ENCODE assay signal across 8 cellular contexts in genomic region chr17:42773290-42774035, GRCh38. TPM values are rescaled to one million over a fixed set of nuclear protein-coding genes. Genes with fewer than 3 reads are reported as not detected.
DNase-seq lines count a peak whose midpoint lies in the region; ATAC-seq and TF ChIP-seq lines count a peak whose summit lies in the region.

Gene VPS25 (plus strand): TSS chr17:42773449. CDS start chr17:42773476, 27 bp downstream.

- CTCF ChIA-PET in CD4-positive, alpha-beta memory T cell (lab: Charles Lee; ENCODE audit: partially characterized antibody) = interaction anchor here (0.9 to 3.0 kb wide), 8 partner anchors 10 to 225 kb away, joined by 3 to 16 read pairs (median 6); partner anchors contain the start of genes BECN1, PSMC3IP and RPL27

- H3K27ac ChIP-seq in CD4-positive, alpha-beta memory T cell (ENCODE audit: low read depth, low read length) = peak within 1 kb of the TSS; percentile 81
- H3K27ac ChIP-seq in osteoblast (ENCODE audit: low read depth, low read length) = peak within 1 kb of the TSS; percentile 86
- H3K27ac ChIP-seq in temporal lobe (ENCODE audit: low read depth, low read length) = peak within 1 kb of the TSS; percentile 82

- peak within 1 kb of the TSS; percentile 90 to 100 for H3K4me3 ChIP-seq in CD4-positive, alpha-beta memory T cell (ENCODE audit: low read length in 2 of 2)
- peak within 1 kb of the TSS; percentile 92 for H3K4me3 ChIP-seq in NB4 (ENCODE audit: low read depth, low read length)
- H3K4me3 ChIP-seq in osteoblast (ENCODE audit: insufficient read depth, low read length) = peak within 1 kb of the TSS; percentile 88

- peak within 1 kb of the TSS; percentile 91 to 99 (median 98) for H3K27ac Mint-ChIP-seq in CD4-positive, alpha-beta memory T cell
- H3K27ac Mint-ChIP-seq in activated naive CD4-positive, alpha-beta T cell treated with anti-CD3 and anti-CD28 coated beads, Interleukin-2, amount 50 U/mL, for 72 hours = peak within 1 kb of the TSS; percentile 92 to 99

- peaks cover 16% of the 10 kb centered on the region for H3K36me3 ChIP-seq in CD4-positive, alpha-beta memory T cell (ENCODE audit: insufficient read depth, low read length)
- H3K36me3 ChIP-seq in osteoblast (ENCODE audit: insufficient read depth, low read length) = peaks cover 27% of the 10 kb centered on the region

- POLR2A ChIA-PET in CD4-positive, alpha-beta memory T cell (lab: Charles Lee; ENCODE audit: partially characterized antibody) = interaction anchor here (0.8 to 2.3 kb wide), 17 partner anchors 9 to 588 kb away, joined by 3 to 27 read pairs (median 5); partner anchors contain the start of genes BECN1, CNTD1, COA3 and PSMC3IP

- peak within 1 kb of the TSS; percentile 98 to 99 (median 99) for H3K4me3 Mint-ChIP-seq in CD4-positive, alpha-beta memory T cell

- H3K27me3 Mint-ChIP-seq in CD4-positive, alpha-beta memory T cell = no peaks in the 10 kb centered on the region

- H3K79me2 ChIP-seq in osteoblast (ENCODE audit: insufficient read depth, low read length) = peaks cover 7% of the 10 kb centered on the region

- H4K20me1 ChIP-seq in osteoblast (ENCODE audit: insufficient read depth, low read length) = no peaks in the 10 kb centered on the region

- H3K9me3 ChIP-seq in CD4-positive, alpha-beta memory T cell (ENCODE audit: control insufficient read depth in 1 of 2, low read length in 2 of 2) = no peaks in the 10 kb centered on the region
- H3K9me3 ChIP-seq in osteoblast (ENCODE audit: low read depth, low read length) = no peaks in the 10 kb centered on the region

- peak within 1 kb of the TSS; percentile 95 for H2AFZ ChIP-seq in osteoblast (ENCODE audit: low read length)

- peaks cover 17% of the 10 kb centered on the region for H3K4me1 ChIP-seq in CD4-positive, alpha-beta memory T cell (ENCODE audit: insufficient read depth, low read length)
- peaks cover 28% of the 10 kb centered on the region for H3K4me1 ChIP-seq in osteoblast (ENCODE audit: insufficient read depth, low read length)

- intact Hi-C loops in CD4-positive, alpha-beta memory T cell (cut with micrococcal nuclease) = loop anchor here (1.0 kb wide), 1 partner anchor 164 kb away; the partner anchor contains the start of genes RETREG3 and TUBG1

- ATAC-seq in GM21619 (IDR thresholded peaks at IDR 0.05; ENCODE audit: unreplicated experiment) (peak; percentile 69), SK-N-SH treated with all-trans-retinoic acid at 6 μM for 48 hours (peak; percentile 99)
- peak; percentile 94 to 96 for ATAC-seq in activated naive CD4-positive, alpha-beta T cell treated with anti-CD3 and anti-CD28 coated beads, Interleukin-2, amount 50 U/mL, for 72 hours

- H3K4me1 Mint-ChIP-seq in CD4-positive, alpha-beta memory T cell = peaks cover 11 to 28% (median 19%) of the 10 kb centered on the region in 4 donors

- TF ChIP-seq CTCF in NB4 (IDR thresholded peaks at IDR 0.05; ENCODE audit: low read depth, low read length) = no peak
- peak; percentile 15 for TF ChIP-seq CTCF in osteoblast (IDR thresholded peaks at IDR 0.05; ENCODE audit: extremely low read depth, low read depth, low read length)

- H3K9me3 Mint-ChIP-seq in CD4-positive, alpha-beta memory T cell = no peaks in the 10 kb centered on the region
- H3K9me3 Mint-ChIP-seq in activated naive CD4-positive, alpha-beta T cell treated with anti-CD3 and anti-CD28 coated beads, Interleukin-2, amount 50 U/mL, for 72 hours = no peaks in the 10 kb centered on the region

- no peaks in the 10 kb centered on the region for H3K27me3 ChIP-seq in CD4-positive, alpha-beta memory T cell (ENCODE audit: insufficient read depth, low read length)
- no peaks in the 10 kb centered on the region for H3K27me3 ChIP-seq in osteoblast (ENCODE audit: insufficient read depth, low read length)

- H3K36me3 Mint-ChIP-seq in CD4-positive, alpha-beta memory T cell = peaks cover 33 to 39% of the 10 kb centered on the region in 2 donors
- peaks cover 25 to 26% of the 10 kb centered on the region in 2 donors for H3K36me3 Mint-ChIP-seq in activated naive CD4-positive, alpha-beta T cell treated with anti-CD3 and anti-CD28 coated beads, Interleukin-2, amount 50 U/mL, for 72 hours

- peak within 1 kb of the TSS; percentile 98 for H3K4me2 ChIP-seq in osteoblast (ENCODE audit: insufficient read depth, low read length)

- peak; percentile 90 for TF ChIP-seq POLR2A in NB4 (IDR thresholded peaks at IDR 0.05; ENCODE audit: extremely low read depth, insufficient read length)

- peak; percentile 70 to 77 (median 71) for DNase-seq in CD4-positive, alpha-beta memory T cell
- DNase-seq in NB4 (ENCODE audit: low read depth) (peak; percentile 84), glomerular visceral epithelial cell (ENCODE audit: extremely low spot score) (peak; percentile 84), osteoblast (ENCODE audit: insufficient read length, low spot score, missing footprints) (peak; percentile 98)
- peak; percentile 79 to 80 for DNase-seq in activated naive CD4-positive, alpha-beta T cell treated with anti-CD3 and anti-CD28 coated beads, Interleukin-2, amount 50 U/mL, for 72 hours (ENCODE audit: low spot score in 2 of 2)

TF ChIP-seq in SK-N-SH treated with all-trans-retinoic acid at 6 μM for 48 hours, 23 proteins besides CTCF, POLR2A, EP300 and RAD21:
- TF ChIP-seq ZNF8 (CRISPR knock-in tag; IDR thresholded peaks at IDR 0.05) (peak; percentile 8; the same call in 1 of the 2 replicates), TSHZ2 (CRISPR knock-in tag; IDR thresholded peaks at IDR 0.05) (0 out of 2 replicates have a peak, but pooled peaks have one; percentile 36), ZFP30 (CRISPR knock-in tag; IDR thresholded peaks at IDR 0.05) (no peak), POU6F1 (CRISPR knock-in tag; IDR thresholded peaks at IDR 0.05; ENCODE audit: borderline replicate concordance, low read depth) (no peak), ZNF565 (CRISPR knock-in tag; conservative IDR thresholded peaks at IDR 0.05; ENCODE audit: low read depth) (no peak)

RNA-seq across cellular contexts. Expression of gene VPS25, which starts in this region (rescaled TPM):
- total RNA-seq in CD4-positive, alpha-beta memory T cell = 10 to 100 TPM; 39.3 to 43.6 TPM
- 10 to 100 TPM; 39.8 to 63.3 TPM for polyA plus RNA-seq in CD4-positive, alpha-beta memory T cell
- 10 to 100 TPM; 58.4 to 62.2 TPM for total RNA-seq in activated naive CD4-positive, alpha-beta T cell treated with anti-CD3 and anti-CD28 coated beads, Interleukin-2, amount 50 U/mL, for 72 hours
- total RNA-seq in osteoblast = 46.7 and 55.7 TPM in 2 replicates
- total RNA-seq in temporal lobe = 25.1 TPM

Comparison
In these comparisons a context has a peak if more than half of its experiments do, and no peak if none do; other contexts are left out.
1. Peak in every context shown above with its lines: DNase-seq, ATAC-seq, H3K4me3 ChIP-seq and H3K27ac ChIP-seq.